In the genomic region with DNA sequence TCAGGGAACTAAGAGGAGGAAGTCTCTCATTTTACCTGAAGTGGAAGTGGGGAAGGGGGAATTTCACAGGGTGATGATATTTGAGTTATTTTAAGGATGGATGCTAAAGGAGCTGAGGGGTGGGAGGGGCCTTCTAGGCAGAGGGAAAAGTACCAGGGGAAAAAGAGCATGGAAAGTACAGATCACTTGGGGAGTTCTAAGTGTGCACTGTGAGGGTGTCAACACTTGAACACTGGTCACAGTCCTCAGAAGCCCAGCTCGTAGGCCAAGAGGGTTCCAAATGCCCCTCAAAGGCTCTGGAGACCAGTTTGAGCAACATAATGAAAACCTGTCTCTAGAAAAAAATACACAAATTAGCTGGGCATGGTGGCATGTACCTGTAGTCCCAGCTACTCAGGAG, we compare ENCODE assay signal across 6 cellular contexts.
"Had no signal": no experiment of that assay in that cellular context is flagged by ENCODE, and none has a peak within 500 bp of the region (broad histone marks: within the 10 kb centered on the region; RNA-seq: fewer than 3 reads in every experiment).

No MANE protein-coding gene starts in this region.

- H3K27ac ChIP-seq: HL-60 had no signal

- ATAC-seq: GM23338, HepG2 had no signal

- H3K4me2 ChIP-seq: GM23338 had no signal

- DNase-seq: H9, HCEC 1CT, KBM-7 had no signal

- H3K4me3 ChIP-seq: GM23338 had no signal
